Comparison of ENCODE assay signal across 8 cellular contexts in the genomic region with DNA sequence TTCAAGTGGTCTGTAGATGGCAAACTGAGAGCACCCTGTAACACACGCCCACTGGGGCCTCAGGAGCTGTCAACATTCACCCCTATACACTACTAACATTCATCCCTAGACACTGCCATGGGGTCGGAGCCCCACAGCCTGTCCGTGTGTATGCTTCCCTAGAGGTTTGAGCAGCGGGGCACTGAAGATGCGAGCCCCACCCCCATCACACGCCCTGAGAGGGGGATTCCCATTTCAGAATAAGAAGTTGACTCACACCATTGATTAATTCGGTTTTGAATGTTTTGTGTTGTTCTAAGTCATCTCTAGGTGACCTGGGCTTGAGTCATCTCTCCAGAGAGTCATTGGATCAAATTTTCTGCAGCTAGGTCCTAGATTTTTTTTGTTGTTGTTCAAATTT. TPM values are rescaled to one million over a fixed set of nuclear protein-coding genes. Genes with fewer than 3 reads are reported as not detected.
A peak's percentile ranks its signal among the peaks of the same experiment; 100 is the strongest.
DNase-seq lines count a peak whose midpoint lies in the region; ATAC-seq lines count a peak whose summit lies in the region.

No MANE protein-coding gene starts in this region.

- H3K36me3 ChIP-seq in skeletal muscle satellite cell (ENCODE audit: insufficient read depth, low read length) = no peaks in the 10 kb centered on the region

- H3K9me3 ChIP-seq in skeletal muscle satellite cell (replicated peaks; ENCODE audit: low read length) = no peaks in the 10 kb centered on the region

- ATAC-seq in HG03196 (IDR thresholded peaks at IDR 0.05; ENCODE audit: unreplicated experiment) (peak; percentile 44), HG03045 (IDR thresholded peaks at IDR 0.05; ENCODE audit: unreplicated experiment) (no peak), HG02571 (IDR thresholded peaks at IDR 0.05; ENCODE audit: unreplicated experiment) (no peak)

- DNase-seq in GM04503 (ENCODE audit: low read depth) (peak; percentile 54), activated T-cell treated with anti-CD3 and anti-CD28 coated beads for 48 hours (ENCODE audit: low read depth) (peak; percentile 67), midbrain (lab: John Stamatoyannopoulos, UW) (no peak), NCI-H2171 (lab: John Stamatoyannopoulos, UW) (no peak)

- H3K4me1 ChIP-seq in skeletal muscle satellite cell (ENCODE audit: control insufficient read depth, insufficient read depth, low read length) = peaks cover 52% of the 10 kb centered on the region

- H3K4me2 ChIP-seq in skeletal muscle satellite cell (ENCODE audit: low read length) = peak overlapping the region; percentile 45

- no peak overlapping the region for H3K9ac ChIP-seq in skeletal muscle satellite cell (ENCODE audit: low read depth, low read length)

- H3K4me3 ChIP-seq in skeletal muscle satellite cell (ENCODE audit: low read length) = no peak overlapping the region

- no peaks in the 10 kb centered on the region for H3K27me3 ChIP-seq in skeletal muscle satellite cell (ENCODE audit: control insufficient read depth, insufficient read depth, low read length)

RNA-seq across cellular contexts. Expression of a gene that starts 37.3 kb away (rescaled TPM):
- total RNA-seq in skeletal muscle satellite cell (2012; rRNA removed) = 86.3 and 96.6 TPM in 2 replicates

RNA-seq across cellular contexts. Expression of a gene that starts 52.3 kb away (rescaled TPM):
- not detected in 2 replicates for total RNA-seq in skeletal muscle satellite cell (2012; rRNA removed)

Comparison
In these comparisons a context has a peak if more than half of its experiments do, and no peak if none do; other contexts are left out.
1. DNase-seq: peak in GM04503 (single experiment) and activated T-cell treated with anti-CD3 and anti-CD28 coated beads for 48 hours (single experiment); none in midbrain (single experiment) and NCI-H2171 (single experiment).